ENCODE assay signal across 1 cellular context in the genomic region with DNA sequence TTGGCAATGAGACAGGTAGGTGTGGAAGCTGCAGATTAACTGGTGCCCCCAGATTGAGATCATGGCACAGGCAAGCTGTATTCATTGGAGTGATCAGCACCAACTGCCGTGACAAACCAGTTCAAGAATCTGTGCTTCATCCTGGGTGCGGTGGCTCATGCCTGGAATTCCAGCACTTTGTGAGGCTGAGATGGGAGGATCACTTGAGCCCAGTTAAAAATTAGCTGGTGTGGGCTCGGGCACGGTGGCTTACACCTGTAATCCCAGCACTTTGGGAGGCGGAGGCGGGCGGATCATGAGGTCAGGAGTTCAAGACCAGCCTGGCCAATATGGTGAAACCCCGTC.
TF ChIP-seq lines count a peak whose summit lies in the region.

No MANE protein-coding gene starts in this region.

TF ChIP-seq in H1, 55 proteins besides CTCF, POLR2A, EP300 and RAD21:
- peak; percentile 23; the same call in 1 of the 2 replicates for TF ChIP-seq TEAD4 (IDR thresholded peaks at IDR 0.05; ENCODE audit: low read depth, low read length)
